In genomic region chr14:61768240-61768639, GRCh38 we compare ENCODE assay signal across 30 cellular contexts. TPM values are rescaled to one million over a fixed set of nuclear protein-coding genes. Genes with fewer than 3 reads are reported as not detected.
"Had no signal": no experiment of that assay in that cellular context is flagged by ENCODE, and none has a peak within 500 bp of the region (broad histone marks: within the 10 kb centered on the region; RNA-seq: fewer than 3 reads in every experiment).

No MANE protein-coding gene starts in this region.

- ATAC-seq: esophagus mucosa; left colon; natural killer cell; psoas muscle; right lobe of liver; stimulated activated naive CD8-positive, alpha-beta T cell treated with anti-CD3 and anti-CD28 coated beads, Interleukin-15, amount 100 ng/mL, for 72 hours; upper lobe of right lung had no signal

- H3K27ac Mint-ChIP-seq: memory B cell; natural killer cell; stimulated activated naive CD8-positive, alpha-beta T cell treated with anti-CD3 and anti-CD28 coated beads, Interleukin-15, amount 100 ng/mL, for 72 hours had no signal

- H3K4me3 ChIP-seq: dorsolateral prefrontal cortex, hepatocyte, lung, ovary, psoas muscle, right lobe of liver, suprapubic skin, transverse colon, upper lobe of right lung, vagina had no signal

- H3K4me3 Mint-ChIP-seq: memory B cell; natural killer cell; stimulated activated naive CD8-positive, alpha-beta T cell treated with anti-CD3 and anti-CD28 coated beads, Interleukin-15, amount 100 ng/mL, for 72 hours had no signal

- H3K9me3 Mint-ChIP-seq: memory B cell; natural killer cell; stimulated activated naive CD8-positive, alpha-beta T cell treated with anti-CD3 and anti-CD28 coated beads, Interleukin-15, amount 100 ng/mL, for 72 hours had no signal

- H3K27ac ChIP-seq: dorsolateral prefrontal cortex, epithelial cell of prostate, hepatocyte, ovary, psoas muscle, right lobe of liver, suprapubic skin, transverse colon, upper lobe of right lung, vagina had no signal

- H3K27me3 Mint-ChIP-seq: memory B cell; stimulated activated naive CD8-positive, alpha-beta T cell treated with anti-CD3 and anti-CD28 coated beads, Interleukin-15, amount 100 ng/mL, for 72 hours had no signal

- FAIRE-seq: small intestine had no signal

- H3K9me3 ChIP-seq: ovary, psoas muscle, right lobe of liver, suprapubic skin, transverse colon, upper lobe of right lung, vagina had no signal

- H3K36me3 ChIP-seq: ovary had no signal

- DNase-seq: cerebellar nuclear complex; dorsolateral prefrontal cortex; effector CD4-positive, alpha-beta T cell; foreskin melanocyte; islet precursor cell; kidney glomerular epithelial cell; left colon; natural killer cell; occipital lobe; ovary; posterior cingulate gyrus; psoas muscle; right lobe of liver; small intestine; stimulated activated CD4-positive, alpha-beta T cell treated with anti-CD3 and anti-CD28 coated beads, Interleukin-12 subunit alpha, Interleukin-12 subunit beta, amount 100 ng/mL, for 4 hours; stimulated activated CD4-positive, alpha-beta T cell treated with anti-CD3 and anti-CD28 coated beads, Interleukin-1b, Interleukin-23, amount 100 ng/mL, for 48 hours; stimulated activated CD4-positive, alpha-beta T cell treated with anti-CD3 and anti-CD28 coated beads, Interleukin-4, amount 100 ng/mL, for 1 hour; stimulated activated CD8-positive, alpha-beta memory T cell treated with anti-CD3 and anti-CD28 coated beads, Interleukin-4, amount 100 ng/mL, for 48 hours; stimulated activated naive CD4-positive, alpha-beta T cell; stimulated activated naive CD8-positive, alpha-beta T cell treated with anti-CD3 and anti-CD28 coated beads, Interleukin-15, amount 100 ng/mL, for 72 hours; transverse colon; upper lobe of right lung had no signal

- H3K36me3 Mint-ChIP-seq: natural killer cell had no signal

- H3K27me3 ChIP-seq: dorsolateral prefrontal cortex, hepatocyte, ovary, right lobe of liver, suprapubic skin, transverse colon, upper lobe of right lung, vagina had no signal

RNA-seq across cellular contexts. Expression of gene SYT16, which starts 44.3 kb away (rescaled TPM):
- total RNA-seq: left colon, psoas muscle had no signal
- polyA plus RNA-seq: liver had no signal
